In the genomic region with DNA sequence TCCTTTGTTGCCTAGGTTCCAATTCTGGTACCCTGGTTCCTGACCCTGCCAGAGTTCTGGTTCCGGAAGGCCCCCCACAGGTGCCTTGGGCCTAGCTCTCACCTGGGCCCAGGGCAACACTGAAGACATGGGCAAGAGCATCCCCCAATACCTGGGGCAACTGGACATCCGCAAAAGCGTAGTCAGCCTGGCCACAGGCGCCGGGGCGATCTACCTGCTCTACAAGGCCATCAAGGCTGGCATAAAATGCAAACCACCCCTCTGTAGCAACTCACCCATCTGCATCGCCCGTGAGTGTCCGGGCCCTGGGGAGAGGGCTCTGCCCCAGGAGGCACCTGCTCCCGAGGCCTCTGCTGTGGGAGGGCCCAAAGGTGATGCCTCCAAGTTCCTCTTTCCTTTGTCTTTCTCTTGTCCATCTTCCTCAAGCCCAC, we compare ENCODE assay signal across 1 cellular context.
TF ChIP-seq lines count a peak whose summit lies in the region.

TSS of gene ARMC12 (plus strand) at position 51 of the 431 bp plus-strand sequence. CDS start at position 128, 77 bp downstream.

TF ChIP-seq in GM23338, 12 proteins besides CTCF, POLR2A, EP300 and RAD21 (continued from another document):
- TF ChIP-seq, protein P1, sequence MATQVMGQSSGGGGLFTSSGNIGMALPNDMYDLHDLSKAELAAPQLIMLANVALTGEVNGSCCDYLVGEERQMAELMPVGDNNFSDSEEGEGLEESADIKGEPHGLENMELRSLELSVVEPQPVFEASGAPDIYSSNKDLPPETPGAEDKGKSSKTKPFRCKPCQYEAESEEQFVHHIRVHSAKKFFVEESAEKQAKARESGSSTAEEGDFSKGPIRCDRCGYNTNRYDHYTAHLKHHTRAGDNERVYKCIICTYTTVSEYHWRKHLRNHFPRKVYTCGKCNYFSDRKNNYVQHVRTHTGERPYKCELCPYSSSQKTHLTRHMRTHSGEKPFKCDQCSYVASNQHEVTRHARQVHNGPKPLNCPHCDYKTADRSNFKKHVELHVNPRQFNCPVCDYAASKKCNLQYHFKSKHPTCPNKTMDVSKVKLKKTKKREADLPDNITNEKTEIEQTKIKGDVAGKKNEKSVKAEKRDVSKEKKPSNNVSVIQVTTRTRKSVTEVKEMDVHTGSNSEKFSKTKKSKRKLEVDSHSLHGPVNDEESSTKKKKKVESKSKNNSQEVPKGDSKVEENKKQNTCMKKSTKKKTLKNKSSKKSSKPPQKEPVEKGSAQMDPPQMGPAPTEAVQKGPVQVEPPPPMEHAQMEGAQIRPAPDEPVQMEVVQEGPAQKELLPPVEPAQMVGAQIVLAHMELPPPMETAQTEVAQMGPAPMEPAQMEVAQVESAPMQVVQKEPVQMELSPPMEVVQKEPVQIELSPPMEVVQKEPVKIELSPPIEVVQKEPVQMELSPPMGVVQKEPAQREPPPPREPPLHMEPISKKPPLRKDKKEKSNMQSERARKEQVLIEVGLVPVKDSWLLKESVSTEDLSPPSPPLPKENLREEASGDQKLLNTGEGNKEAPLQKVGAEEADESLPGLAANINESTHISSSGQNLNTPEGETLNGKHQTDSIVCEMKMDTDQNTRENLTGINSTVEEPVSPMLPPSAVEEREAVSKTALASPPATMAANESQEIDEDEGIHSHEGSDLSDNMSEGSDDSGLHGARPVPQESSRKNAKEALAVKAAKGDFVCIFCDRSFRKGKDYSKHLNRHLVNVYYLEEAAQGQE (IDR thresholded peaks at IDR 0.05; ENCODE audit: unreplicated experiment): no peak
- TF ChIP-seq NANOG (IDR thresholded peaks at IDR 0.05; ENCODE audit: borderline replicate concordance) (no peak), ZNF331 (CRISPR knock-in tag; IDR thresholded peaks at IDR 0.05; ENCODE audit: low read depth) (no peak), CREB1 (CRISPR knock-in tag; IDR thresholded peaks at IDR 0.05; ENCODE audit: low read depth) (no peak), POLR2AphosphoS5 (IDR thresholded peaks at IDR 0.05; ENCODE audit: low read depth) (no peak), ETS1 (IDR thresholded peaks at IDR 0.05) (no peak), STAT1 (IDR thresholded peaks at IDR 0.05; ENCODE audit: unreplicated experiment) (no peak), EZH2phosphoT487 (IDR thresholded peaks at IDR 0.05; ENCODE audit: unreplicated experiment) (no peak), ZNF114 (CRISPR knock-in tag; IDR thresholded peaks at IDR 0.05) (no peak), JUNB (IDR thresholded peaks at IDR 0.05; ENCODE audit: unreplicated experiment) (no peak)
- TF ChIP-seq, protein P2, sequence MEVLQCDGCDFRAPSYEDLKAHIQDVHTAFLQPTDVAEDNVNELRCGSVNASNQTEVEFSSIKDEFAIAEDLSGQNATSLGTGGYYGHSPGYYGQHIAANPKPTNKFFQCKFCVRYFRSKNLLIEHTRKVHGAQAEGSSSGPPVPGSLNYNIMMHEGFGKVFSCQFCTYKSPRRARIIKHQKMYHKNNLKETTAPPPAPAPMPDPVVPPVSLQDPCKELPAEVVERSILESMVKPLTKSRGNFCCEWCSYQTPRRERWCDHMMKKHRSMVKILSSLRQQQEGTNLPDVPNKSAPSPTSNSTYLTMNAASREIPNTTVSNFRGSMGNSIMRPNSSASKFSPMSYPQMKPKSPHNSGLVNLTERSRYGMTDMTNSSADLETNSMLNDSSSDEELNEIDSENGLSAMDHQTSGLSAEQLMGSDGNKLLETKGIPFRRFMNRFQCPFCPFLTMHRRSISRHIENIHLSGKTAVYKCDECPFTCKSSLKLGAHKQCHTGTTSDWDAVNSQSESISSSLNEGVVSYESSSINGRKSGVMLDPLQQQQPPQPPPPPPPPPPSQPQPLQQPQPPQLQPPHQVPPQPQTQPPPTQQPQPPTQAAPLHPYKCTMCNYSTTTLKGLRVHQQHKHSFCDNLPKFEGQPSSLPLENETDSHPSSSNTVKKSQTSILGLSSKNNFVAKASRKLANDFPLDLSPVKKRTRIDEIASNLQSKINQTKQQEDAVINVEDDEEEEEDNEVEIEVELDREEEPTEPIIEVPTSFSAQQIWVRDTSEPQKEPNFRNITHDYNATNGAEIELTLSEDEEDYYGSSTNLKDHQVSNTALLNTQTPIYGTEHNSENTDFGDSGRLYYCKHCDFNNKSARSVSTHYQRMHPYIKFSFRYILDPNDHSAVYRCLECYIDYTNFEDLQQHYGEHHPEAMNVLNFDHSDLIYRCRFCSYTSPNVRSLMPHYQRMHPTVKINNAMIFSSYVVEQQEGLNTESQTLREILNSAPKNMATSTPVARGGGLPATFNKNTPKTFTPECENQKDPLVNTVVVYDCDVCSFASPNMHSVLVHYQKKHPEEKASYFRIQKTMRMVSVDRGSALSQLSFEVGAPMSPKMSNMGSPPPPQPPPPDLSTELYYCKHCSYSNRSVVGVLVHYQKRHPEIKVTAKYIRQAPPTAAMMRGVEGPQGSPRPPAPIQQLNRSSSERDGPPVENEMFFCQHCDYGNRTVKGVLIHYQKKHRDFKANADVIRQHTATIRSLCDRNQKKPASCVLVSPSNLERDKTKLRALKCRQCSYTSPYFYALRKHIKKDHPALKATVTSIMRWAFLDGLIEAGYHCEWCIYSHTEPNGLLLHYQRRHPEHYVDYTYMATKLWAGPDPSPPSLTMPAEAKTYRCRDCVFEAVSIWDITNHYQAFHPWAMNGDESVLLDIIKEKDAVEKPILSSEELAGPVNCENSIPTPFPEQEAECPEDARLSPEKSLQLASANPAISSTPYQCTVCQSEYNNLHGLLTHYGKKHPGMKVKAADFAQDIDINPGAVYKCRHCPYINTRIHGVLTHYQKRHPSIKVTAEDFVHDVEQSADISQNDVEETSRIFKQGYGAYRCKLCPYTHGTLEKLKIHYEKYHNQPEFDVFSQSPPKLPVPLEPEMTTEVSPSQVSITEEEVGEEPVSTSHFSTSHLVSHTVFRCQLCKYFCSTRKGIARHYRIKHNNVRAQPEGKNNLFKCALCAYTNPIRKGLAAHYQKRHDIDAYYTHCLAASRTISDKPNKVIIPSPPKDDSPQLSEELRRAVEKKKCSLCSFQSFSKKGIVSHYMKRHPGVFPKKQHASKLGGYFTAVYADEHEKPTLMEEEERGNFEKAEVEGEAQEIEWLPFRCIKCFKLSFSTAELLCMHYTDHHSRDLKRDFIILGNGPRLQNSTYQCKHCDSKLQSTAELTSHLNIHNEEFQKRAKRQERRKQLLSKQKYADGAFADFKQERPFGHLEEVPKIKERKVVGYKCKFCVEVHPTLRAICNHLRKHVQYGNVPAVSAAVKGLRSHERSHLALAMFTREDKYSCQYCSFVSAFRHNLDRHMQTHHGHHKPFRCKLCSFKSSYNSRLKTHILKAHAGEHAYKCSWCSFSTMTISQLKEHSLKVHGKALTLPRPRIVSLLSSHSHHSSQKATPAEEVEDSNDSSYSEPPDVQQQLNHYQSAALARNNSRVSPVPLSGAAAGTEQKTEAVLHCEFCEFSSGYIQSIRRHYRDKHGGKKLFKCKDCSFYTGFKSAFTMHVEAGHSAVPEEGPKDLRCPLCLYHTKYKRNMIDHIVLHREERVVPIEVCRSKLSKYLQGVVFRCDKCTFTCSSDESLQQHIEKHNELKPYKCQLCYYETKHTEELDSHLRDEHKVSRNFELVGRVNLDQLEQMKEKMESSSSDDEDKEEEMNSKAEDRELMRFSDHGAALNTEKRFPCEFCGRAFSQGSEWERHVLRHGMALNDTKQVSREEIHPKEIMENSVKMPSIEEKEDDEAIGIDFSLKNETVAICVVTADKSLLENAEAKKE (CRISPR knock-in tag; IDR thresholded peaks at IDR 0.05): no peak
